In the genomic region with DNA sequence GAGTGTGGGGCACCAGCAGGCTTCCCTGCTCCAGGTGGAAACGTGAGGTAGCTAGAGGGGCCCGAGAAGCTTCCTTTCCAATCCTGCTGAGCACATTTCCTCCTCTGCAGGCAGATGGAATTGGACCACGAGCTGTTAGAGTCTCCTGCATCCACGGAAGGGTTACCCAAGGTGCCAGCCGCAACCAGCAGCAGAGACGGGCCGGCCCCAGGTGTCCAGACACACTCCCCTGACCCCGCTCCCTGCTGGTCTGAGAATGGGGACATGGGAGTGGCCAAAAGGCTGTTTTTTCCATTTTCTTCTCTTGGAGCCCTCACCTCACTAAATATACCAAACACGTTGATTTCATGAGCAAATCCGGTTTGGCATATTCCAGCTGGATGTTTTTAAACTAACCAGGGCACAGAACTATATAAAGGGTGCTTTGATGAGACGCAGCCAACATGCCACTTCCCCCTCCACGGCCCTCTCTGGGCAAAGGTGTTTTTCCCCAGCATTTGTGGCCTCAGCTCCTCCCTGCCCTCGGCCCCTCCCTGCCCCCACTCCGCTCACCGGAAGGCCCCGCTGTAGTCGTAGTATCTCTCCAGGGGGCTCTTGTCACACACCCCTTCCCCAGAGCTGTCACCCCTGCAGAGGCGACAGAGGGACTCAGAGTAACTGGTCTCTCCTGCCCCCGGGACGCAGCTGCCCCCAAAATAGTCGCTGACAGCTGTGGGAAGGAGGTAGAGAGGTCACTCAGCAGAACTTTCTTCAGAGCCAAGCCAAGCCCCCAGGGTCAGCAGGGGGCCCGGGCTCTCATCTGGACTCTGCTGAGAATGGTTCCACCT, we compare ENCODE assay signal across 14 cellular contexts. TPM values are rescaled to one million over a fixed set of nuclear protein-coding genes. Genes with fewer than 3 reads are reported as not detected.
DNase-seq lines count a peak whose midpoint lies in the region; ATAC-seq and TF ChIP-seq lines count a peak whose summit lies in the region.
"Had no signal": no experiment of that assay in that cellular context is flagged by ENCODE, and none has a peak within 500 bp of the region (broad histone marks: within the 10 kb centered on the region; RNA-seq: fewer than 3 reads in every experiment).

No MANE protein-coding gene starts in this region.

- no peaks in the 10 kb centered on the region for H3K79me2 ChIP-seq in OCI-LY3 (ENCODE audit: low read length)

- ATAC-seq in GM21423 (IDR thresholded peaks at IDR 0.05; ENCODE audit: unreplicated experiment) (peak; percentile 31), HG03469 (IDR thresholded peaks at IDR 0.05; ENCODE audit: unreplicated experiment) (no peak)
- ATAC-seq in natural killer cell treated with Interleukin-12 subunit alpha and Interleukin-12 subunit beta and Interleukin-15 and Interleukin-18, amount 100 ng/mL, for 72 hours: no peak

- peak overlapping the region; percentile 34 to 46 for H3K27ac Mint-ChIP-seq in natural killer cell treated with Interleukin-12 subunit alpha and Interleukin-12 subunit beta and Interleukin-15 and Interleukin-18, amount 100 ng/mL, for 72 hours
- H3K27ac Mint-ChIP-seq: progenitor cell of endocrine pancreas had no signal

- peaks cover 0 to 3% of the 10 kb centered on the region in 2 donors for H3K27me3 Mint-ChIP-seq in natural killer cell treated with Interleukin-12 subunit alpha and Interleukin-12 subunit beta and Interleukin-15 and Interleukin-18, amount 100 ng/mL, for 72 hours

- peak overlapping the region; percentile 73 for H3K27ac ChIP-seq in OCI-LY3 (ENCODE audit: low read length)
- H3K27ac ChIP-seq: 22Rv1, esophagus muscularis mucosa had no signal

- H4K20me1 ChIP-seq in OCI-LY3 (ENCODE audit: insufficient read depth, low read length): no peaks in the 10 kb centered on the region

- H3K4me2 ChIP-seq in OCI-LY3 (ENCODE audit: low read length): peak overlapping the region; percentile 97

- DNase-seq in DMS53 (lab: John Stamatoyannopoulos, UW): peak; percentile 54
- DNase-seq in DMS53 treated with DMSO at 0.1 percent for 48 hours (lab: John Stamatoyannopoulos, UW; ENCODE audit: unreplicated experiment): no peak
- DNase-seq in natural killer cell treated with Interleukin-12 subunit alpha and Interleukin-12 subunit beta and Interleukin-15 and Interleukin-18, amount 100 ng/mL, for 72 hours (ENCODE audit: low spot score): no peak
- DNase-seq in stimulated activated CD4-positive, alpha-beta T cell treated with anti-CD3 and anti-CD28 coated beads, Interleukin-4, amount 100 ng/mL, for 24 hours: no peak
- DNase-seq in mucosa of gallbladder (ENCODE audit: low spot score): no peak
- DNase-seq: activated CD4-positive, alpha-beta T cell treated with anti-CD3 and anti-CD28 coated beads, Interleukin-2, amount 10 ng/mL, durations not matched to agents 24 days and 14 days; SIG-M5 had no signal

- peaks cover 14% of the 10 kb centered on the region for H3K36me3 ChIP-seq in OCI-LY3 (replicated peaks; ENCODE audit: low read depth, low read length)
- H3K36me3 ChIP-seq: esophagus muscularis mucosa had no signal

- no peaks in the 10 kb centered on the region for H3K36me3 Mint-ChIP-seq in natural killer cell treated with Interleukin-12 subunit alpha and Interleukin-12 subunit beta and Interleukin-15 and Interleukin-18, amount 100 ng/mL, for 72 hours

- peak overlapping the region; percentile 63 for H3K4me3 Mint-ChIP-seq in natural killer cell treated with Interleukin-12 subunit alpha and Interleukin-12 subunit beta and Interleukin-15 and Interleukin-18, amount 100 ng/mL, for 72 hours
- H3K4me3 Mint-ChIP-seq: activated CD4-positive, alpha-beta T cell treated with anti-CD3 and anti-CD28 coated beads, Interleukin-2, amount 10 ng/mL, durations not matched to agents 24 days and 14 days had no signal

- H3K9me3 ChIP-seq in OCI-LY3 (ENCODE audit: insufficient read depth, low read length): no peaks in the 10 kb centered on the region
- H3K9me3 ChIP-seq: esophagus muscularis mucosa had no signal

- H3K9me3 Mint-ChIP-seq in natural killer cell treated with Interleukin-12 subunit alpha and Interleukin-12 subunit beta and Interleukin-15 and Interleukin-18, amount 100 ng/mL, for 72 hours: no peaks in the 10 kb centered on the region
- H3K9me3 Mint-ChIP-seq: activated CD4-positive, alpha-beta T cell treated with anti-CD3 and anti-CD28 coated beads, Interleukin-2, amount 10 ng/mL, durations not matched to agents 24 days and 14 days had no signal

- TF ChIP-seq CTCF in OCI-LY3 (IDR thresholded peaks at IDR 0.05; ENCODE audit: low read depth, low read length): no peak

- peaks cover 5 to 17% of the 10 kb centered on the region in 2 donors for H3K4me1 Mint-ChIP-seq in natural killer cell treated with Interleukin-12 subunit alpha and Interleukin-12 subunit beta and Interleukin-15 and Interleukin-18, amount 100 ng/mL, for 72 hours (ENCODE audit: low read depth in 2 of 2)

- peaks cover 36% of the 10 kb centered on the region for H3K4me1 ChIP-seq in OCI-LY3 (ENCODE audit: low read length)

- peak overlapping the region; percentile 76 for H3K4me3 ChIP-seq in OCI-LY3 (ENCODE audit: low read length)
- H3K4me3 ChIP-seq: esophagus muscularis mucosa had no signal

- H3K9ac ChIP-seq in OCI-LY3 (ENCODE audit: low read length): peak overlapping the region; percentile 69

- peaks cover 14% of the 10 kb centered on the region for H3K27me3 ChIP-seq in OCI-LY3 (ENCODE audit: low read depth, low read length)

- no peak overlapping the region; the same call in 1 of the 2 replicates for H2AFZ ChIP-seq in OCI-LY3 (ENCODE audit: low read depth, low read length)

RNA-seq across cellular contexts. Expression of a gene that starts 7.0 kb away (rescaled TPM):
- total RNA-seq in natural killer cell treated with Interleukin-12 subunit alpha and Interleukin-12 subunit beta and Interleukin-15 and Interleukin-18, amount 100 ng/mL, for 72 hours: 1 to 10 TPM; 2.1 to 3.7 TPM
- total RNA-seq in mucosa of gallbladder: 2.8 TPM

RNA-seq across cellular contexts. Expression of a gene that starts 54.0 kb away (rescaled TPM):
- 1 to 10 TPM; 1.4 to 1.5 TPM for total RNA-seq in natural killer cell treated with Interleukin-12 subunit alpha and Interleukin-12 subunit beta and Interleukin-15 and Interleukin-18, amount 100 ng/mL, for 72 hours
- total RNA-seq in mucosa of gallbladder: 7.5 TPM
- total RNA-seq: G401 had no signal
